Comparison of ENCODE assay signal across 12 cellular contexts in genomic region chr1:18108313-18109057, GRCh38. TPM values are rescaled to one million over a fixed set of nuclear protein-coding genes. Genes with fewer than 3 reads are reported as not detected.
DNase-seq lines count a peak whose midpoint lies in the region; ATAC-seq and TF ChIP-seq lines count a peak whose summit lies in the region.
"Had no signal": no experiment of that assay in that cellular context is flagged by ENCODE, and none has a peak within 500 bp of the region (broad histone marks: within the 10 kb centered on the region; RNA-seq: fewer than 3 reads in every experiment).

No MANE protein-coding gene starts in this region.

- H3K4me3 Mint-ChIP-seq in stimulated activated naive B cell treated with anti-CD40 and anti-IgM and Interleukin-4, amounts not matched to agents 10 μg/mL and 1 μg/mL and 100 μg/mL, for 72 hours, result peak overlapping the region; percentile 8 to 10
- H3K4me3 Mint-ChIP-seq: activated CD4-positive, alpha-beta memory T cell treated with anti-CD3 and anti-CD28 coated beads for 36 hours had no signal

- ATAC-seq in SK-N-SH treated with all-trans-retinoic acid at 6 μM for 48 hours (no peak), HG02610 (IDR thresholded peaks at IDR 0.05; ENCODE audit: unreplicated experiment) (no peak)
- ATAC-seq in stimulated activated naive B cell treated with anti-CD40 and anti-IgM and Interleukin-4, amounts not matched to agents 10 μg/mL and 1 μg/mL and 100 μg/mL, for 72 hours (replicated peaks), result no peak

- H3K4me1 Mint-ChIP-seq in stimulated activated naive B cell treated with anti-CD40 and anti-IgM and Interleukin-4, amounts not matched to agents 10 μg/mL and 1 μg/mL and 100 μg/mL, for 72 hours, result peaks cover 18 to 28% of the 10 kb centered on the region in 2 donors

- no peak overlapping the region for H2AFZ ChIP-seq in SK-N-SH (ENCODE audit: low read depth)

- DNase-seq in SK-N-SH, result peak; percentile 49
- DNase-seq in NCI-H82 (lab: John Stamatoyannopoulos, UW), result peak; percentile 75
- DNase-seq in stimulated activated naive B cell treated with anti-CD40 and anti-IgM and Interleukin-4, amounts not matched to agents 10 μg/mL and 1 μg/mL and 100 μg/mL, for 72 hours, result no peak
- DNase-seq in ACHN, result no peak
- no peak for DNase-seq in NCI-H510A treated with DMSO at 0.1 percent for 48 hours (lab: John Stamatoyannopoulos, UW)
- DNase-seq: activated CD4-positive, alpha-beta memory T cell treated with anti-CD3 and anti-CD28 coated beads for 36 hours; DND-41; mesenchymal stem cell; T-helper 1 cell had no signal

- H3K36me3 Mint-ChIP-seq in stimulated activated naive B cell treated with anti-CD40 and anti-IgM and Interleukin-4, amounts not matched to agents 10 μg/mL and 1 μg/mL and 100 μg/mL, for 72 hours, result peaks cover 0 to 3% of the 10 kb centered on the region in 2 donors
- H3K36me3 Mint-ChIP-seq: activated CD4-positive, alpha-beta memory T cell treated with anti-CD3 and anti-CD28 coated beads for 36 hours had no signal

- H3K79me2 ChIP-seq in SK-N-SH (ENCODE audit: insufficient read depth), result no peaks in the 10 kb centered on the region

- no peaks in the 10 kb centered on the region for H3K36me3 ChIP-seq in SK-N-SH (replicated peaks in 1 of 2; ENCODE audit: control insufficient read depth in 1 of 2, insufficient read depth in 2 of 2, low read length in 1 of 2)

- POLR2A ChIA-PET in SK-N-SH (lab: Yijun Ruan, JAX), result interaction anchor here (2.4 kb wide), 1 partner anchor 26 kb away, joined by 6 read pairs; no protein-coding TSS in a partner anchor

- peaks cover 0 to 3% of the 10 kb centered on the region in 2 donors for H3K9me3 Mint-ChIP-seq in stimulated activated naive B cell treated with anti-CD40 and anti-IgM and Interleukin-4, amounts not matched to agents 10 μg/mL and 1 μg/mL and 100 μg/mL, for 72 hours
- H3K9me3 Mint-ChIP-seq: activated CD4-positive, alpha-beta memory T cell treated with anti-CD3 and anti-CD28 coated beads for 36 hours had no signal

- peaks cover 20% of the 10 kb centered on the region; the same call in 1 of the 2 replicates for H3K27me3 ChIP-seq in SK-N-SH (ENCODE audit: insufficient read depth)

- no peaks in the 10 kb centered on the region for H3F3A ChIP-seq in SK-N-SH (replicated peaks; ENCODE audit: insufficient read depth)

- peaks cover 0 to 25% of the 10 kb centered on the region in 2 experiments; a peak in 1 of 4 replicates for H3K4me1 ChIP-seq in SK-N-SH (ENCODE audit: control insufficient read depth in 1 of 2, insufficient read depth in 2 of 2, low read depth in 1 of 2, low read length in 1 of 2)

- H3K4me2 ChIP-seq in SK-N-SH, result no peak overlapping the region

- no peaks in the 10 kb centered on the region for H3K9me3 ChIP-seq in SK-N-SH

- TF ChIP-seq EP300 in SK-N-SH (IDR thresholded peaks at IDR 0.05; ENCODE audit: borderline replicate concordance in 1 of 2, low read depth in 1 of 2, low read length in 1 of 2), result no peak

- no peaks in the 10 kb centered on the region for H4K20me1 ChIP-seq in SK-N-SH (ENCODE audit: insufficient read depth)

- CTCF ChIA-PET in SK-N-SH (lab: Yijun Ruan, JAX), result interaction anchor here (0.6 to 4.4 kb wide), 23 partner anchors 8 to 473 kb away, joined by 3 to 28 read pairs (median 4); no protein-coding TSS in a partner anchor

- TF ChIP-seq RAD21 in SK-N-SH (IDR thresholded peaks at IDR 0.05; ENCODE audit: low read length), result no peak

- no peak for TF ChIP-seq CTCF in SK-N-SH (IDR thresholded peaks at IDR 0.05)

- H3K27ac Mint-ChIP-seq in stimulated activated naive B cell treated with anti-CD40 and anti-IgM and Interleukin-4, amounts not matched to agents 10 μg/mL and 1 μg/mL and 100 μg/mL, for 72 hours, result peak overlapping the region; percentile 22
- H3K27ac Mint-ChIP-seq: activated CD4-positive, alpha-beta memory T cell treated with anti-CD3 and anti-CD28 coated beads for 36 hours had no signal

- in situ Hi-C loops in ACHN (cut with HindIII; ENCODE audit: low pct_ligation_motif_present, low pct_unique_long_range_greater_than_20kb, low sequenced_read_pairs), result no loop called here

- H3K27me3 Mint-ChIP-seq in stimulated activated naive B cell treated with anti-CD40 and anti-IgM and Interleukin-4, amounts not matched to agents 10 μg/mL and 1 μg/mL and 100 μg/mL, for 72 hours, result peaks cover 70 to 84% of the 10 kb centered on the region in 2 donors

- no peaks in the 10 kb centered on the region for H3K9me2 ChIP-seq in SK-N-SH

- H3K27ac ChIP-seq in SK-N-SH (ENCODE audit: low read depth in 2 of 2, low read length in 1 of 2), result no peak overlapping the region

- no peak overlapping the region for H3K9ac ChIP-seq in SK-N-SH

- peak overlapping the region in 1 of 2 experiments; percentile 6; a peak in 1 of 4 replicates for H3K4me3 ChIP-seq in SK-N-SH (ENCODE audit: low read depth in 2 of 2, low read length in 1 of 2)
- peak overlapping the region; percentile 42 for H3K4me3 ChIP-seq in iPS-11a (ENCODE audit: low read depth, low read length)

- 4% methylated on average over 23 of the region's 24 CpGs for WGBS in SK-N-SH (ENCODE audit: low lambda C conversion rate)

TF ChIP-seq in SK-N-SH, 30 proteins besides CTCF, POLR2A, EP300 and RAD21:
- TF ChIP-seq USF2 (IDR thresholded peaks at IDR 0.05; ENCODE audit: borderline replicate concordance, low read depth, low read length), result no peak
- TF ChIP-seq NRF1 (IDR thresholded peaks at IDR 0.05; ENCODE audit: low read depth, low read length), result no peak
- TF ChIP-seq NFIC (IDR thresholded peaks at IDR 0.05; ENCODE audit: borderline replicate concordance), result no peak
- TF ChIP-seq TCF12 (IDR thresholded peaks at IDR 0.05), result no peak
- no peak for TF ChIP-seq RXRA (IDR thresholded peaks at IDR 0.05; ENCODE audit: borderline replicate concordance, low read depth)
- no peak for TF ChIP-seq SIN3A (IDR thresholded peaks at IDR 0.05; ENCODE audit: borderline replicate concordance, low read depth, low read length)
TF ChIP-seq in SK-N-SH: peak in this region for 0.

TF ChIP-seq in SK-N-SH treated with all-trans-retinoic acid at 6 μM for 48 hours, 23 proteins besides CTCF, POLR2A, EP300 and RAD21:
- TF ChIP-seq ZNF8 (CRISPR knock-in tag; IDR thresholded peaks at IDR 0.05), result no peak

RNA-seq across cellular contexts. Expression of gene IGSF21, which starts 0.9 kb away (rescaled TPM):
- polyA plus RNA-seq in SK-N-SH (2012; rRNA removed), result not detected in 2 replicates
- polyA plus RNA-seq in SK-N-SH (2012; cell fraction: cytosol; rRNA removed), result not detected in 2 replicates
- not detected in 2 replicates for polyA plus RNA-seq in SK-N-SH (2012; cell fraction: nucleus; rRNA removed)

Comparison
In these comparisons a context has a peak if more than half of its experiments do, and no peak if none do; other contexts are left out.
1. DNase-seq: peak in SK-N-SH (single experiment) and NCI-H82 (single experiment); none in stimulated activated naive B cell treated with anti-CD40 and anti-IgM and Interleukin-4, amounts not matched to agents 10 μg/mL and 1 μg/mL and 100 μg/mL, for 72 hours (single experiment), ACHN (single experiment) and NCI-H510A treated with DMSO at 0.1 percent for 48 hours (single experiment).